1 cellular context compared by ENCODE assay signal in genomic region chr1:53860967-53861411, GRCh38.
TF ChIP-seq lines count a peak whose summit lies in the region.

No MANE protein-coding gene starts in this region.

TF ChIP-seq in HepG2, 621 proteins besides CTCF, POLR2A, EP300 and RAD21:
- TF ChIP-seq ZBTB40 (IDR thresholded peaks at IDR 0.05) (no peak), ZBTB40 (CRISPR knock-in tag; IDR thresholded peaks at IDR 0.05) (no peak), ZNF652 (CRISPR knock-in tag; IDR thresholded peaks at IDR 0.05; ENCODE audit: borderline replicate concordance, low read depth) (0 out of 2 replicates have a peak, but pooled peaks have one; percentile 50), ZFP41 (CRISPR knock-in tag; IDR thresholded peaks at IDR 0.05; ENCODE audit: borderline replicate concordance) (no peak), ERF (CRISPR knock-in tag; IDR thresholded peaks at IDR 0.05) (peak; percentile 21; the same call in 1 of the 2 replicates), SRSF4 (IDR thresholded peaks at IDR 0.05; ENCODE audit: low read depth, low read length, poor library complexity, severe bottlenecking) (no peak), ZEB1 (IDR thresholded peaks at IDR 0.05; ENCODE audit: insufficient replicate concordance, low read depth) (no peak), BRD4 (CRISPR knock-in tag; IDR thresholded peaks at IDR 0.05) (no peak), THAP11 (CRISPR knock-in tag; IDR thresholded peaks at IDR 0.05) (0 out of 2 replicates have a peak, but pooled peaks have one; percentile 21), GATAD2A (CRISPR knock-in tag; IDR thresholded peaks at IDR 0.05) (no peak), ZNF557 (CRISPR knock-in tag; IDR thresholded peaks at IDR 0.05) (no peak), KDM5A (IDR thresholded peaks at IDR 0.05; ENCODE audit: borderline replicate concordance, low read length) (no peak), E2F1 (CRISPR knock-in tag; IDR thresholded peaks at IDR 0.05) (no peak), ZNF883 (CRISPR knock-in tag; IDR thresholded peaks at IDR 0.05; ENCODE audit: not compliant biosample characterization) (no peak), BORCS8-MEF2B (CRISPR knock-in tag; IDR thresholded peaks at IDR 0.05) (no peak), ATF1 (CRISPR knock-in tag; IDR thresholded peaks at IDR 0.05) (no peak), ZNF446 (CRISPR knock-in tag; IDR thresholded peaks at IDR 0.05) (no peak), BCLAF1 (IDR thresholded peaks at IDR 0.05) (no peak), ELF3 (CRISPR knock-in tag; IDR thresholded peaks at IDR 0.05) (0 out of 2 replicates have a peak, but pooled peaks have one; percentile 17), ZNF766 (CRISPR knock-in tag; IDR thresholded peaks at IDR 0.05; ENCODE audit: borderline replicate concordance) (no peak), SNAI1 (CRISPR knock-in tag; IDR thresholded peaks at IDR 0.05; ENCODE audit: borderline replicate concordance) (no peak), TBX3 (IDR thresholded peaks at IDR 0.05; ENCODE audit: borderline replicate concordance) (no peak), ZMYM3 (CRISPR knock-in tag; IDR thresholded peaks at IDR 0.05) (no peak), AHR (CRISPR knock-in tag; IDR thresholded peaks at IDR 0.05) (no peak), ZBTB20 (CRISPR knock-in tag; IDR thresholded peaks at IDR 0.05; ENCODE audit: borderline replicate concordance, low read depth) (no peak), SMC3 (IDR thresholded peaks at IDR 0.05; ENCODE audit: low read length) (peak; percentile 89), ZNF572 (CRISPR knock-in tag; IDR thresholded peaks at IDR 0.05) (no peak), IKZF4 (CRISPR knock-in tag; IDR thresholded peaks at IDR 0.05; ENCODE audit: borderline replicate concordance, low read depth, not compliant biosample characterization) (no peak), PTBP1 (IDR thresholded peaks at IDR 0.05; ENCODE audit: low read depth, low read length, poor library complexity, severe bottlenecking) (no peak), STAG1 (CRISPR knock-in tag; IDR thresholded peaks at IDR 0.05) (peak; percentile 94), PHB2 (IDR thresholded peaks at IDR 0.05; ENCODE audit: partially characterized antibody) (no peak), ZBTB2 (CRISPR knock-in tag; IDR thresholded peaks at IDR 0.05; ENCODE audit: low read depth) (no peak), CBX2 (IDR thresholded peaks at IDR 0.05; ENCODE audit: low read depth, low read length) (no peak), CBX2 (CRISPR knock-in tag; IDR thresholded peaks at IDR 0.05; ENCODE audit: low read depth) (no peak), HOXA5 (CRISPR knock-in tag; IDR thresholded peaks at IDR 0.05) (no peak), SIX4 (CRISPR knock-in tag; IDR thresholded peaks at IDR 0.05) (no peak)
- TF ChIP-seq, protein P1, sequence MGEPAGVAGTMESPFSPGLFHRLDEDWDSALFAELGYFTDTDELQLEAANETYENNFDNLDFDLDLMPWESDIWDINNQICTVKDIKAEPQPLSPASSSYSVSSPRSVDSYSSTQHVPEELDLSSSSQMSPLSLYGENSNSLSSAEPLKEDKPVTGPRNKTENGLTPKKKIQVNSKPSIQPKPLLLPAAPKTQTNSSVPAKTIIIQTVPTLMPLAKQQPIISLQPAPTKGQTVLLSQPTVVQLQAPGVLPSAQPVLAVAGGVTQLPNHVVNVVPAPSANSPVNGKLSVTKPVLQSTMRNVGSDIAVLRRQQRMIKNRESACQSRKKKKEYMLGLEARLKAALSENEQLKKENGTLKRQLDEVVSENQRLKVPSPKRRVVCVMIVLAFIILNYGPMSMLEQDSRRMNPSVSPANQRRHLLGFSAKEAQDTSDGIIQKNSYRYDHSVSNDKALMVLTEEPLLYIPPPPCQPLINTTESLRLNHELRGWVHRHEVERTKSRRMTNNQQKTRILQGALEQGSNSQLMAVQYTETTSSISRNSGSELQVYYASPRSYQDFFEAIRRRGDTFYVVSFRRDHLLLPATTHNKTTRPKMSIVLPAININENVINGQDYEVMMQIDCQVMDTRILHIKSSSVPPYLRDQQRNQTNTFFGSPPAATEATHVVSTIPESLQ (CRISPR knock-in tag; conservative IDR thresholded peaks at IDR 0.05), result no peak
- TF ChIP-seq, protein P2, sequence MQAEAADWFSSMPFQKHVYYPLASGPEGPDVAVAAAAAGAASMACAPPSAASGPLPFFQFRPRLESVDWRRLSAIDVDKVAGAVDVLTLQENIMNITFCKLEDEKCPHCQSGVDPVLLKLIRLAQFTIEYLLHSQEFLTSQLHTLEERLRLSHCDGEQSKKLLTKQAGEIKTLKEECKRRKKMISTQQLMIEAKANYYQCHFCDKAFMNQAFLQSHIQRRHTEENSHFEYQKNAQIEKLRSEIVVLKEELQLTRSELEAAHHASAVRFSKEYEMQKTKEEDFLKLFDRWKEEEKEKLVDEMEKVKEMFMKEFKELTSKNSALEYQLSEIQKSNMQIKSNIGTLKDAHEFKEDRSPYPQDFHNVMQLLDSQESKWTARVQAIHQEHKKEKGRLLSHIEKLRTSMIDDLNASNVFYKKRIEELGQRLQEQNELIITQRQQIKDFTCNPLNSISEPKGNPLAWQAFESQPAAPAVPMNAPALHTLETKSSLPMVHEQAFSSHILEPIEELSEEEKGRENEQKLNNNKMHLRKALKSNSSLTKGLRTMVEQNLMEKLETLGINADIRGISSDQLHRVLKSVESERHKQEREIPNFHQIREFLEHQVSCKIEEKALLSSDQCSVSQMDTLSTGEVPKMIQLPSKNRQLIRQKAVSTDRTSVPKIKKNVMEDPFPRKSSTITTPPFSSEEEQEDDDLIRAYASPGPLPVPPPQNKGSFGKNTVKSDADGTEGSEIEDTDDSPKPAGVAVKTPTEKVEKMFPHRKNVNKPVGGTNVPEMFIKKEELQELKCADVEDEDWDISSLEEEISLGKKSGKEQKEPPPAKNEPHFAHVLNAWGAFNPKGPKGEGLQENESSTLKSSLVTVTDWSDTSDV (CRISPR knock-in tag; IDR thresholded peaks at IDR 0.05), result no peak
- TF ChIP-seq, protein P3, sequence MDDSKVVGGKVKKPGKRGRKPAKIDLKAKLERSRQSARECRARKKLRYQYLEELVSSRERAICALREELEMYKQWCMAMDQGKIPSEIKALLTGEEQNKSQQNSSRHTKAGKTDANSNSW (CRISPR knock-in tag; IDR thresholded peaks at IDR 0.05; ENCODE audit: borderline replicate concordance), result no peak
- TF ChIP-seq, protein P4, sequence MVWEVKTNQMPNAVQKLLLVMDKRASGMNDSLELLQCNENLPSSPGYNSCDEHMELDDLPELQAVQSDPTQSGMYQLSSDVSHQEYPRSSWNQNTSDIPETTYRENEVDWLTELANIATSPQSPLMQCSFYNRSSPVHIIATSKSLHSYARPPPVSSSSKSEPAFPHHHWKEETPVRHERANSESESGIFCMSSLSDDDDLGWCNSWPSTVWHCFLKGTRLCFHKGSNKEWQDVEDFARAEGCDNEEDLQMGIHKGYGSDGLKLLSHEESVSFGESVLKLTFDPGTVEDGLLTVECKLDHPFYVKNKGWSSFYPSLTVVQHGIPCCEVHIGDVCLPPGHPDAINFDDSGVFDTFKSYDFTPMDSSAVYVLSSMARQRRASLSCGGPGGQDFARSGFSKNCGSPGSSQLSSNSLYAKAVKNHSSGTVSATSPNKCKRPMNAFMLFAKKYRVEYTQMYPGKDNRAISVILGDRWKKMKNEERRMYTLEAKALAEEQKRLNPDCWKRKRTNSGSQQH (CRISPR knock-in tag; IDR thresholded peaks at IDR 0.05; ENCODE audit: low read depth), result no peak
- TF ChIP-seq, protein P5, sequence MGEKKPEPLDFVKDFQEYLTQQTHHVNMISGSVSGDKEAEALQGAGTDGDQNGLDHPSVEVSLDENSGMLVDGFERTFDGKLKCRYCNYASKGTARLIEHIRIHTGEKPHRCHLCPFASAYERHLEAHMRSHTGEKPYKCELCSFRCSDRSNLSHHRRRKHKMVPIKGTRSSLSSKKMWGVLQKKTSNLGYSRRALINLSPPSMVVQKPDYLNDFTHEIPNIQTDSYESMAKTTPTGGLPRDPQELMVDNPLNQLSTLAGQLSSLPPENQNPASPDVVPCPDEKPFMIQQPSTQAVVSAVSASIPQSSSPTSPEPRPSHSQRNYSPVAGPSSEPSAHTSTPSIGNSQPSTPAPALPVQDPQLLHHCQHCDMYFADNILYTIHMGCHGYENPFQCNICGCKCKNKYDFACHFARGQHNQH (CRISPR knock-in tag; IDR thresholded peaks at IDR 0.05), result no peak
TF ChIP-seq in HepG2: peak in this region for 6.
